Comparison of ENCODE assay signal across 22 cellular contexts in genomic region chr1:202856034-202856433, GRCh38. TPM values are rescaled to one million over a fixed set of nuclear protein-coding genes. Genes with fewer than 3 reads are reported as not detected.
DNase-seq lines count a peak whose midpoint lies in the region; ATAC-seq, FAIRE-seq and TF ChIP-seq lines count a peak whose summit lies in the region.
"Had no signal": no experiment of that assay in that cellular context is flagged by ENCODE, and none has a peak within 500 bp of the region (broad histone marks: within the 10 kb centered on the region; RNA-seq: fewer than 3 reads in every experiment).

No MANE protein-coding gene starts in this region.

- peaks cover 10% of the 10 kb centered on the region for H3K79me2 ChIP-seq in HepG2 (ENCODE audit: insufficient read depth, low read length)

- WGBS in HepG2 (ENCODE audit: low lambda C conversion rate): 100% methylated on average over 3 of the region's 3 CpGs
- WGBS in right lobe of liver (ENCODE audit: insufficient coverage, low coverage, low lambda C conversion rate, missing lambda C conversion rate): 87% methylated on average over 3 of the region's 3 CpGs

- intact Hi-C loops in HepG2 (cut with micrococcal nuclease; ENCODE audit: unreplicated experiment) (no loop called here), right lobe of liver (cut with DNase I) (no loop called here)

- no peak for TF ChIP-seq EP300 in HepG2 (IDR thresholded peaks at IDR 0.05; ENCODE audit: low read depth in 2 of 2, low read length in 2 of 2)
- TF ChIP-seq EP300 in HepG2 (CRISPR knock-in tag; IDR thresholded peaks at IDR 0.05; ENCODE audit: borderline replicate concordance): no peak

- in situ Hi-C loops in HepG2 (cut with HindIII; ENCODE audit: extremely low pct_ligation_motif_present, low pct_unique_long_range_greater_than_20kb): loop anchor here (5.0 kb wide), 1 partner anchor 44 kb away; the partner anchor contains the start of gene PCAT6

- no peaks in the 10 kb centered on the region for H3K27me3 ChIP-seq in HepG2 (ENCODE audit: control insufficient read depth in 1 of 2, insufficient read depth in 2 of 2, low read length in 2 of 2)
- H3K27me3 ChIP-seq in right lobe of liver: no peaks in the 10 kb centered on the region

- BruUV-seq in HepG2 (replicated peaks; lab: Mats Ljungman, UMichigan): no TSS peak

- FAIRE-seq in HepG2 (lab: Jason Lieb, UNC): no peak
- FAIRE-seq: D721Med, G401.6, GM12892, GM19239, H1 had no signal

- H3K4me1 ChIP-seq in HepG2 (ENCODE audit: insufficient read depth, low read length) (peaks cover 59% of the 10 kb centered on the region), right lobe of liver (peaks cover 0 to 30% (median 0%) of the 10 kb centered on the region in 4 donors)
- H3K4me1 ChIP-seq: HAP-1 had no signal

- H4K20me1 ChIP-seq in HepG2 (ENCODE audit: insufficient read depth, low read length): no peaks in the 10 kb centered on the region

- TF ChIP-seq POLR2A in HepG2 (IDR thresholded peaks at IDR 0.05; ENCODE audit: insufficient read depth in 1 of 2, low read depth in 2 of 2, low read length in 2 of 2) (no peak), right lobe of liver (IDR thresholded peaks at IDR 0.05) (no peak)

- DNase-seq in HepG2 (ENCODE audit: low spot score) (no peak), right lobe of liver (no peak), MV-4-11 (lab: John Stamatoyannopoulos, UW) (peak; percentile 66), SKM-1 treated with dmso at 0.1 percent for 144 hours (lab: John Stamatoyannopoulos, UW; ENCODE audit: unreplicated experiment) (peak; percentile 81), RKO (ENCODE audit: low spot score) (no peak), substantia nigra (lab: John Stamatoyannopoulos, UW) (no peak)
- DNase-seq: ACHN; C1 segment of cervical spinal cord; CD4-positive, alpha-beta memory T cell; DMS153; DMS79 treated with DMSO at 0.1 percent for 48 hours; EL had no signal

- POLR2A ChIA-PET in HepG2 (lab: Yijun Ruan, JAX): no interaction called here

- no peak overlapping the region for H2AFZ ChIP-seq in HepG2 (ENCODE audit: low read length)

- H3K9ac ChIP-seq in HepG2 (ENCODE audit: insufficient read depth, low read depth, low read length): no peak overlapping the region

- no peak for ATAC-seq in HepG2
- no peak for ATAC-seq in right lobe of liver
- no peak for ATAC-seq in GM21367 (IDR thresholded peaks at IDR 0.05; ENCODE audit: unreplicated experiment)
- ATAC-seq in GM18519 (IDR thresholded peaks at IDR 0.05; ENCODE audit: low FRiP score, unreplicated experiment): no peak

- H3K36me3 ChIP-seq in HepG2 (replicated peaks in 1 of 2; ENCODE audit: control insufficient read depth in 1 of 2, insufficient read depth in 2 of 2, low read length in 2 of 2): peaks cover 1 to 12% of the 10 kb centered on the region in 2 experiments; a peak in 2 of 5 replicates
- H3K36me3 ChIP-seq in right lobe of liver: no peaks in the 10 kb centered on the region
- H3K36me3 ChIP-seq: HAP-1 had no signal

- TF ChIP-seq CTCF in HepG2 (CRISPR knock-in tag; IDR thresholded peaks at IDR 0.05) (no peak), right lobe of liver (IDR thresholded peaks at IDR 0.05) (no peak)

- H3K4me3 ChIP-seq in HepG2 (replicated peaks in 1 of 3; ENCODE audit: insufficient read depth in 1 of 3, low read depth in 2 of 3, low read length in 3 of 3) (no peak overlapping the region), right lobe of liver (no peak overlapping the region)
- H3K4me3 ChIP-seq: HAP-1 had no signal

- no peak overlapping the region for H3K4me2 ChIP-seq in HepG2 (ENCODE audit: low read depth, low read length)

- CTCF ChIA-PET in HepG2 (lab: Yijun Ruan, JAX; ENCODE audit: low intra/inter-chr PET ratio, low total read pairs): no interaction called here

- H3K27ac ChIP-seq in HepG2 (ENCODE audit: extremely low read length, insufficient read depth, low read length): peak overlapping the region; percentile 62
- no peak overlapping the region for H3K27ac ChIP-seq in right lobe of liver
- H3K27ac ChIP-seq in substantia nigra (ENCODE audit: low read depth, low read length, poor library complexity, severe bottlenecking): no peak overlapping the region

- H3K9me3 ChIP-seq in HepG2 (ENCODE audit: low read length) (no peaks in the 10 kb centered on the region), right lobe of liver (no peaks in the 10 kb centered on the region)
- H3K9me3 ChIP-seq: HAP-1 had no signal

- no peak for TF ChIP-seq RAD21 in HepG2 (CRISPR knock-in tag; IDR thresholded peaks at IDR 0.05)

RNA-seq across cellular contexts. Expression of gene RABIF, which starts 32.9 kb away (rescaled TPM):
- total RNA-seq in HepG2 (2016; rRNA removed; fragmentation: Illumina TruSeq; extraction: Trizol) (8.3 and 11.1 TPM in 2 replicates), right lobe of liver (1 to 10 TPM; 2.6 to 6.3 (median 4.5) TPM)
- 3.2 and 3.3 TPM in 2 replicates for total RNA-seq in HepG2 (2016; cell fraction: cytosol; rRNA removed; fragmentation: Illumina TruSeq; extraction: Trizol; ENCODE audit: low read depth)
- total RNA-seq in HepG2 (2016; cell fraction: insoluble cytoplasmic fraction; rRNA removed; fragmentation: Illumina TruSeq; extraction: Trizol): 8.7 and 12.4 TPM in 2 replicates
- total RNA-seq in HepG2 (2016; cell fraction: membrane; rRNA removed; fragmentation: Illumina TruSeq; extraction: Trizol): 6.1 TPM in 2 replicates
- total RNA-seq in HepG2 (2016; cell fraction: nucleus; rRNA removed; fragmentation: Illumina TruSeq; extraction: Trizol): 5.1 TPM in 2 replicates
- 7.6 and 7.7 TPM in 2 replicates for polyA plus RNA-seq in HepG2 (2011; rRNA removed)
- 5.7 and 8.0 TPM in 2 replicates for polyA plus RNA-seq in HepG2 (2011; cell fraction: cytosol; rRNA removed)
- polyA plus RNA-seq in HepG2 (2011; cell fraction: nucleus; rRNA removed): 2.7 and 3.1 TPM in 2 replicates
- 5.7 and 7.0 TPM in 2 replicates for polyA plus RNA-seq in HepG2 (2012)
- polyA plus RNA-seq in HepG2 (2016; cell fraction: cytosol; fragmentation: Illumina TruSeq; extraction: Trizol; ENCODE audit: low read depth): 2.7 and 2.8 TPM in 2 replicates
- 13.9 and 15.8 TPM in 2 replicates for polyA plus RNA-seq in HepG2 (2016; cell fraction: insoluble cytoplasmic fraction; fragmentation: Illumina TruSeq; extraction: Trizol; ENCODE audit: low read depth)
- 6.0 and 6.1 TPM in 2 replicates for polyA plus RNA-seq in HepG2 (2016; cell fraction: membrane; fragmentation: Illumina TruSeq; extraction: Trizol; ENCODE audit: low read depth)
- 8.4 and 8.9 TPM in 2 replicates for polyA plus RNA-seq in HepG2 (2016; cell fraction: nucleus; fragmentation: Illumina TruSeq; extraction: Trizol; ENCODE audit: insufficient read depth, low read depth)
- 7.0 and 11.0 TPM in 2 replicates for polyA minus RNA-seq in HepG2 (2011; rRNA and poly(A)+ RNA removed; ENCODE audit: low replicate concordance)
- 4.1 and 4.8 TPM in 2 replicates for polyA minus RNA-seq in HepG2 (2011; cell fraction: cytosol; rRNA and poly(A)+ RNA removed)
- polyA minus RNA-seq in HepG2 (2011; cell fraction: nucleus; rRNA and poly(A)+ RNA removed): 8.8 and 13.7 TPM in 2 replicates

RNA-seq across cellular contexts. Expression of gene PCAT6, which starts 45.3 kb away (rescaled TPM):
- total RNA-seq in HepG2 (2016; rRNA removed; fragmentation: Illumina TruSeq; extraction: Trizol) (0.55 and 0.60 TPM in 2 replicates), right lobe of liver (under 1 TPM in 2 of 6 experiments, not detected in 4; 0.49 to 0.86 TPM)
- 1.1 and 2.0 TPM in 2 replicates for total RNA-seq in HepG2 (2016; cell fraction: cytosol; rRNA removed; fragmentation: Illumina TruSeq; extraction: Trizol; ENCODE audit: low read depth)
- total RNA-seq in HepG2 (2016; cell fraction: insoluble cytoplasmic fraction; rRNA removed; fragmentation: Illumina TruSeq; extraction: Trizol): 0.84 TPM in 1 of 2 replicates, not detected in the other
- total RNA-seq in HepG2 (2016; cell fraction: membrane; rRNA removed; fragmentation: Illumina TruSeq; extraction: Trizol): 1.00 and 1.1 TPM in 2 replicates
- 0.94 TPM in 1 of 2 replicates, not detected in the other for total RNA-seq in HepG2 (2016; cell fraction: nucleus; rRNA removed; fragmentation: Illumina TruSeq; extraction: Trizol)
- 4.1 and 4.4 TPM in 2 replicates for polyA plus RNA-seq in HepG2 (2011; rRNA removed)
- 4.5 and 8.3 TPM in 2 replicates for polyA plus RNA-seq in HepG2 (2011; cell fraction: cytosol; rRNA removed)
- polyA plus RNA-seq in HepG2 (2011; cell fraction: nucleus; rRNA removed): 9.5 and 12.7 TPM in 2 replicates
- polyA plus RNA-seq in HepG2 (2012): 9.0 and 16.4 TPM in 2 replicates
- polyA plus RNA-seq in HepG2 (2016; cell fraction: cytosol; fragmentation: Illumina TruSeq; extraction: Trizol; ENCODE audit: low read depth): 6.2 and 6.7 TPM in 2 replicates
- polyA plus RNA-seq in HepG2 (2016; cell fraction: insoluble cytoplasmic fraction; fragmentation: Illumina TruSeq; extraction: Trizol; ENCODE audit: low read depth): 1.0 and 1.8 TPM in 2 replicates
- polyA plus RNA-seq in HepG2 (2016; cell fraction: membrane; fragmentation: Illumina TruSeq; extraction: Trizol; ENCODE audit: low read depth): 5.4 and 6.3 TPM in 2 replicates
- polyA plus RNA-seq in HepG2 (2016; cell fraction: nucleus; fragmentation: Illumina TruSeq; extraction: Trizol; ENCODE audit: insufficient read depth, low read depth): 3.8 and 4.4 TPM in 2 replicates
- polyA minus RNA-seq in HepG2 (2011; rRNA and poly(A)+ RNA removed; ENCODE audit: low replicate concordance): 6.6 TPM in 1 of 2 replicates, not detected in the other
- polyA minus RNA-seq in HepG2 (2011; cell fraction: cytosol; rRNA and poly(A)+ RNA removed): 3.7 and 3.9 TPM in 2 replicates
- polyA minus RNA-seq in HepG2 (2011; cell fraction: nucleus; rRNA and poly(A)+ RNA removed): 0.90 and 1.7 TPM in 2 replicates
- total RNA-seq: A172; CD4-positive, alpha-beta memory T cell; HT-29 had no signal

RNA-seq across cellular contexts. Expression of gene KDM5B, which starts 47.8 kb away (rescaled TPM):
- total RNA-seq in HepG2 (2016; rRNA removed; fragmentation: Illumina TruSeq; extraction: Trizol): 33.1 and 34.2 TPM in 2 replicates
- 19.5 and 20.3 TPM in 2 replicates for total RNA-seq in HepG2 (2016; cell fraction: cytosol; rRNA removed; fragmentation: Illumina TruSeq; extraction: Trizol; ENCODE audit: low read depth)
- total RNA-seq in HepG2 (2016; cell fraction: insoluble cytoplasmic fraction; rRNA removed; fragmentation: Illumina TruSeq; extraction: Trizol): 29.8 and 31.9 TPM in 2 replicates
- total RNA-seq in HepG2 (2016; cell fraction: membrane; rRNA removed; fragmentation: Illumina TruSeq; extraction: Trizol): 11.4 and 12.3 TPM in 2 replicates
- 54.3 and 61.2 TPM in 2 replicates for total RNA-seq in HepG2 (2016; cell fraction: nucleus; rRNA removed; fragmentation: Illumina TruSeq; extraction: Trizol)
- 26.5 and 35.4 TPM in 2 replicates for polyA plus RNA-seq in HepG2 (2011; rRNA removed)
- polyA plus RNA-seq in HepG2 (2011; cell fraction: cytosol; rRNA removed): 22.1 and 28.3 TPM in 2 replicates
- polyA plus RNA-seq in HepG2 (2011; cell fraction: nucleus; rRNA removed): 36.4 and 43.7 TPM in 2 replicates
- 26.9 and 31.1 TPM in 2 replicates for polyA plus RNA-seq in HepG2 (2012)
- 0.63 and 1.1 TPM in 2 replicates for polyA plus RNA-seq in HepG2 (2016; cell fraction: cytosol; fragmentation: Illumina TruSeq; extraction: Trizol; ENCODE audit: low read depth)
- polyA plus RNA-seq in HepG2 (2016; cell fraction: insoluble cytoplasmic fraction; fragmentation: Illumina TruSeq; extraction: Trizol; ENCODE audit: low read depth): 22.0 and 23.8 TPM in 2 replicates
- polyA plus RNA-seq in HepG2 (2016; cell fraction: membrane; fragmentation: Illumina TruSeq; extraction: Trizol; ENCODE audit: low read depth): 2.8 and 3.0 TPM in 2 replicates
- 28.1 and 31.4 TPM in 2 replicates for polyA plus RNA-seq in HepG2 (2016; cell fraction: nucleus; fragmentation: Illumina TruSeq; extraction: Trizol; ENCODE audit: insufficient read depth, low read depth)
- polyA minus RNA-seq in HepG2 (2011; rRNA and poly(A)+ RNA removed; ENCODE audit: low replicate concordance): 24.8 and 71.2 TPM in 2 replicates
- polyA minus RNA-seq in HepG2 (2011; cell fraction: cytosol; rRNA and poly(A)+ RNA removed): 58.9 and 59.9 TPM in 2 replicates
- 238 and 264 TPM in 2 replicates for polyA minus RNA-seq in HepG2 (2011; cell fraction: nucleus; rRNA and poly(A)+ RNA removed)
- total RNA-seq in right lobe of liver: 10 to 100 TPM; 12.0 to 22.6 (median 16.1) TPM

Comparison
In these comparisons a context has a peak if more than half of its experiments do, and no peak if none do; other contexts are left out.
1. DNase-seq: peak in MV-4-11 (single experiment) and SKM-1 treated with dmso at 0.1 percent for 144 hours (single experiment); none in HepG2 (single experiment), right lobe of liver (0 of 3), RKO (single experiment) and substantia nigra (0 of 49).